ENCODE assay signal across 12 cellular contexts in the genomic region with DNA sequence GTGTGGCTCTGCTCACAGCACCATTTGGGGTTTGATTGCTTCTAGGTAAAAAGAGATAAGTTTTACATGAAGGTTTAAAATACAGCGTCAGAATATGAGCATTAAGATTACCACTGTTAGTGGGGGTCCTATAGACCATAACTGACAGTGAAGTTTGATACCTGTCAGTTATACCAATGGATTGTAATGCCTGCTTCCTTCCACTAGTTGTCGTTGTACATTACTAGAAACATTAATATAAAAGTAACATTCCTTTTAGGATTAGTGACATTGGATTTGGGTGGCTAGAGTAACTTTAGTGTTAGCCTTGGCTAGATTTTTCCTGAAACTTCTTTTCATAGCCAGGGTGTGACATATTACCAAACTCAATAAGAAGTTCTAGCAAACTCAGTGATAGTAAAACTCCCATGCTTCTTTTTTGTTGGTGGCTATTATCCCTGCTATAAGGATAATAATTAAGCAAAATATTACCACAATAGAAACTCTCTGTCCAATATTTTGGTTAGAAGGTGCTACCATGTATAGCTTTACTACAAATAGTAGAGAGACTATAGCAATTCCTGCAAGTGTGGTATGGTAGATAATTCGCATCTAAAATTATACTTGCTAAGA. TPM values are rescaled to one million over a fixed set of nuclear protein-coding genes. Genes with fewer than 3 reads are reported as not detected.
DNase-seq lines count a peak whose midpoint lies in the region; TF ChIP-seq lines count a peak whose summit lies in the region.
"Had no signal": no experiment of that assay in that cellular context is flagged by ENCODE, and none has a peak within 500 bp of the region (broad histone marks: within the 10 kb centered on the region; RNA-seq: fewer than 3 reads in every experiment).

No MANE protein-coding gene starts in this region.

- no peak overlapping the region for H3K4me2 ChIP-seq in mammary epithelial cell (ENCODE audit: insufficient read depth, low read depth, low read length)

- no peak overlapping the region for H3K9ac ChIP-seq in mammary epithelial cell (ENCODE audit: insufficient read depth, low read length)

- no peaks in the 10 kb centered on the region for H3K27me3 ChIP-seq in mammary epithelial cell (ENCODE audit: insufficient read depth, low read length)

- H3K79me2 ChIP-seq in mammary epithelial cell (ENCODE audit: insufficient read depth, low read length): no peaks in the 10 kb centered on the region

- dilution Hi-C loops in mammary epithelial cell (cut with HindIII; ENCODE audit: low sequenced_read_pairs): no loop called here

- intact Hi-C loops in mammary epithelial cell (cut with micrococcal nuclease): no loop called here

- peak; percentile 5 for DNase-seq in DMS 273 (lab: John Stamatoyannopoulos, UW; ENCODE audit: unreplicated experiment)
- no peak for DNase-seq in DMS 273 treated with DMSO at 0.1 percent for 48 hours (lab: John Stamatoyannopoulos, UW)
- peak; percentile 8 for DNase-seq in KBM-7
- no peak for DNase-seq in mammary epithelial cell
- DNase-seq in progenitor cell of endocrine pancreas (ENCODE audit: low spot score, unreplicated experiment): no peak
- no peak for DNase-seq in stimulated activated CD4-positive, alpha-beta T cell treated with anti-CD3 and anti-CD28 coated beads, Interleukin-15, amount 100 ng/mL, for 24 hours
- DNase-seq in NCI-H2196 treated with DMSO at 0.1 percent for 48 hours (lab: John Stamatoyannopoulos, UW; ENCODE audit: unreplicated experiment): no peak
- DNase-seq in NOMO-1 treated with dmso at 0.1 percent for 144 hours (lab: John Stamatoyannopoulos, UW; ENCODE audit: unreplicated experiment): no peak
- DNase-seq: 8988T; stimulated activated CD4-positive, alpha-beta T cell treated with anti-CD3 and anti-CD28 coated beads, Interleukin-2, amount 100 ng/mL, for 24 hours; SW 1271 had no signal

- no peaks in the 10 kb centered on the region for H3K9me3 Mint-ChIP-seq in progenitor cell of endocrine pancreas (ENCODE audit: low read depth)
- H3K9me3 Mint-ChIP-seq: activated T-helper 1 cell treated with anti-CD3 and anti-CD28 coated beads, Interleukin-12 subunit alpha, Interleukin-12 subunit beta, Interleukin-2, Interleukin-4 antibody, amounts not matched to agents 30 ng/mL and 10 ng/mL and 1 ng/mL, durations not matched to agents 14 hours and 24 hours and 36 hours had no signal

- WGBS in mammary epithelial cell (ENCODE audit: low coverage, missing lambda C conversion rate): 58% methylated on average over 3 of the region's 3 CpGs

- no peaks in the 10 kb centered on the region for H3K9me3 ChIP-seq in mammary epithelial cell (replicated peaks; ENCODE audit: insufficient read depth, low read length)

- H3K27me3 Mint-ChIP-seq in progenitor cell of endocrine pancreas: no peaks in the 10 kb centered on the region

- CTCF ChIA-PET in mammary epithelial cell (lab: Charles Lee; ENCODE audit: low non-redundant PET): no interaction called here

- no TSS peak for BruUV-seq in mammary epithelial cell (replicated peaks; lab: Mats Ljungman, UMichigan)

- H3K36me3 ChIP-seq in mammary epithelial cell (ENCODE audit: insufficient read depth, low read length): no peaks in the 10 kb centered on the region

- H3K4me3 Mint-ChIP-seq in progenitor cell of endocrine pancreas (ENCODE audit: low read depth): no peak overlapping the region
- H3K4me3 Mint-ChIP-seq: activated T-helper 1 cell treated with anti-CD3 and anti-CD28 coated beads, Interleukin-12 subunit alpha, Interleukin-12 subunit beta, Interleukin-2, Interleukin-4 antibody, amounts not matched to agents 30 ng/mL and 10 ng/mL and 1 ng/mL, durations not matched to agents 14 hours and 24 hours and 36 hours had no signal

- H3K4me1 Mint-ChIP-seq in progenitor cell of endocrine pancreas (ENCODE audit: low read depth): no peaks in the 10 kb centered on the region

- H3K27ac ChIP-seq in mammary epithelial cell (ENCODE audit: insufficient read depth, low read depth, low read length): no peak overlapping the region

- no peaks in the 10 kb centered on the region for H3K4me1 ChIP-seq in mammary epithelial cell (ENCODE audit: insufficient read depth, low read length)

- no peak overlapping the region for H3K27ac Mint-ChIP-seq in progenitor cell of endocrine pancreas
- H3K27ac Mint-ChIP-seq: activated T-helper 1 cell treated with anti-CD3 and anti-CD28 coated beads, Interleukin-12 subunit alpha, Interleukin-12 subunit beta, Interleukin-2, Interleukin-4 antibody, amounts not matched to agents 30 ng/mL and 10 ng/mL and 1 ng/mL, durations not matched to agents 14 hours and 24 hours and 36 hours had no signal

- in situ Hi-C loops in KBM-7 (cut with MboI; ENCODE audit: low pct_unique_long_range_greater_than_20kb, low sequenced_read_pairs): no loop called here
- in situ Hi-C loops in mammary epithelial cell (cut with MboI; ENCODE audit: low sequenced_read_pairs in 2 of 2): loop anchor here (25.0 kb wide), 2 partner anchors 364 to 1039 kb away; no protein-coding TSS in a partner anchor

- TF ChIP-seq CTCF in mammary epithelial cell (conservative IDR thresholded peaks at IDR 0.05 in 1 of 2, IDR thresholded peaks at IDR 0.05 in 1 of 2; ENCODE audit: extremely low read depth in 1 of 2, insufficient read depth in 1 of 2, low read depth in 1 of 2, low read length in 2 of 2) (peak; percentile 40 to 51), progenitor cell of endocrine pancreas (IDR thresholded peaks at IDR 0.05; ENCODE audit: unreplicated experiment) (peak; percentile 37)

- no peaks in the 10 kb centered on the region for H4K20me1 ChIP-seq in mammary epithelial cell (ENCODE audit: insufficient read depth, low read length)

- H2AFZ ChIP-seq in mammary epithelial cell (ENCODE audit: low read depth, low read length): no peak overlapping the region

- H3K4me3 ChIP-seq in mammary epithelial cell (replicated peaks in 1 of 3; ENCODE audit: insufficient read depth in 1 of 3, low read depth in 2 of 3, low read length in 3 of 3): no peak overlapping the region

- H3K36me3 Mint-ChIP-seq in progenitor cell of endocrine pancreas (ENCODE audit: insufficient read depth): no peaks in the 10 kb centered on the region

RNA-seq across cellular contexts. Expression of a gene that starts 57.1 kb away (rescaled TPM):
- total RNA-seq in mammary epithelial cell (1 to 10 TPM in 1 of 2 donors, under 1 TPM in 1; 0.21 to 1.0 TPM), progenitor cell of endocrine pancreas (8.9 and 11.3 TPM in 2 replicates)
- polyA plus RNA-seq in mammary epithelial cell: 0.05 TPM
- not detected for polyA minus RNA-seq in mammary epithelial cell
- total RNA-seq: activated T-helper 1 cell treated with anti-CD3 and anti-CD28 coated beads, Interleukin-12 subunit alpha, Interleukin-12 subunit beta, Interleukin-2, Interleukin-4 antibody, amounts not matched to agents 30 ng/mL and 10 ng/mL and 1 ng/mL, durations not matched to agents 14 hours and 24 hours and 36 hours had no signal

Comparison
In these comparisons a context has a peak if more than half of its experiments do, and no peak if none do; other contexts are left out.
1. DNase-seq: peak in DMS 273 (single experiment) and KBM-7 (single experiment); none in DMS 273 treated with DMSO at 0.1 percent for 48 hours (single experiment), mammary epithelial cell (single experiment), progenitor cell of endocrine pancreas (single experiment), stimulated activated CD4-positive, alpha-beta T cell treated with anti-CD3 and anti-CD28 coated beads, Interleukin-15, amount 100 ng/mL, for 24 hours (single experiment), NCI-H2196 treated with DMSO at 0.1 percent for 48 hours (single experiment) and NOMO-1 treated with dmso at 0.1 percent for 144 hours (single experiment).